In genomic region chr14:95445161-95445560, GRCh38 we compare ENCODE assay signal across 24 cellular contexts.
DNase-seq lines count a peak whose midpoint lies in the region; ATAC-seq and TF ChIP-seq lines count a peak whose summit lies in the region.
"Had no signal": no experiment of that assay in that cellular context is flagged by ENCODE, and none has a peak within 500 bp of the region (broad histone marks: within the 10 kb centered on the region; RNA-seq: fewer than 3 reads in every experiment).

No MANE protein-coding gene starts in this region.

- no peak overlapping the region for H3K4me2 ChIP-seq in PC-3 (ENCODE audit: low read length)
- H3K4me2 ChIP-seq: A549 had no signal

- no peak for DNase-seq in activated CD4-positive, alpha-beta T cell treated with anti-CD3 and anti-CD28 coated beads, Interleukin-2, amount 10 ng/mL, durations not matched to agents 7 days and 5 days
- DNase-seq in activated CD4-positive, alpha-beta T cell treated with anti-CD3 and anti-CD28 coated beads for 4 hours = no peak
- no peak for DNase-seq in CD8-positive, alpha-beta T cell
- DNase-seq in PC-3 (peak; percentile 15), memory B cell (ENCODE audit: low spot score in 2 of 2) (no peak), Right ventricle myocardium inferior (ENCODE audit: missing footprints) (no peak)
- DNase-seq: activated CD4-positive, alpha-beta memory T cell treated with anti-CD3 and anti-CD28 coated beads for 36 hours; activated naive CD4-positive, alpha-beta T cell treated with anti-CD3 and anti-CD28 coated beads for 36 hours; activated T-cell treated with anti-CD3 and anti-CD28 coated beads, Interleukin-2, amount 50 U/mL, for 1 hour; H9; Karpas-422; lower lobe of right lung; mucosa of descending colon; MV-4-11; right cardiac atrium; stimulated activated CD4-positive, alpha-beta T cell treated with anti-CD3 and anti-CD28 coated beads, Interleukin-12 subunit alpha, Interleukin-12 subunit beta, amount 100 ng/mL, for 4 hours; stimulated activated CD4-positive, alpha-beta T cell treated with anti-CD3 and anti-CD28 coated beads, Interleukin-4, amount 100 ng/mL, for 24 hours; stimulated activated naive CD4-positive, alpha-beta T cell treated with Interleukin-2 at 50 U/mL for 16 hours had no signal

- H3K4me1 ChIP-seq in CD8-positive, alpha-beta T cell (ENCODE audit: insufficient read depth, low read length) = peaks cover 7% of the 10 kb centered on the region
- no peaks in the 10 kb centered on the region for H3K4me1 ChIP-seq in PC-3 (ENCODE audit: insufficient read depth, low read length)
- H3K4me1 ChIP-seq: A549, vagina had no signal

- no peaks in the 10 kb centered on the region for H3K9me3 ChIP-seq in CD8-positive, alpha-beta T cell (ENCODE audit: low read length)
- H3K9me3 ChIP-seq in PC-3 (ENCODE audit: low read length) = no peaks in the 10 kb centered on the region
- H3K9me3 ChIP-seq: A549, lower lobe of right lung, mucosa of descending colon, vagina had no signal

- CTCF ChIA-PET in activated CD4-positive, alpha-beta T cell treated with anti-CD3 and anti-CD28 coated beads, Interleukin-2, amount 10 ng/mL, durations not matched to agents 7 days and 5 days (lab: Charles Lee) = interaction anchor here (1.2 to 3.4 kb wide), 6 partner anchors 11 to 82 kb away, joined by 4 to 14 read pairs (median 6); no protein-coding TSS in a partner anchor
- CTCF ChIA-PET in CD8-positive, alpha-beta T cell (lab: Charles Lee) = interaction anchor here (0.9 to 16.6 kb wide), 9 partner anchors 8 to 116 kb away, joined by 3 to 532 read pairs (median 7); partner anchors contain the start of genes GLRX5 and SYNE3
- CTCF ChIA-PET in PC-3 (lab: Charles Lee) = interaction anchor here (0.6 kb wide), 2 partner anchors 72 to 92 kb away, joined by 3 read pairs; no protein-coding TSS in a partner anchor

- no peaks in the 10 kb centered on the region for H3K27me3 ChIP-seq in CD8-positive, alpha-beta T cell (ENCODE audit: insufficient read depth, low read length)
- no peaks in the 10 kb centered on the region for H3K27me3 ChIP-seq in PC-3 (ENCODE audit: low read length)
- H3K27me3 ChIP-seq: vagina had no signal

- H3K27ac Mint-ChIP-seq in activated CD4-positive, alpha-beta T cell treated with anti-CD3 and anti-CD28 coated beads, Interleukin-2, amount 10 ng/mL, durations not matched to agents 7 days and 5 days = peak overlapping the region; percentile 64
- H3K27ac Mint-ChIP-seq in CD8-positive, alpha-beta T cell = peak overlapping the region; percentile 70
- H3K27ac Mint-ChIP-seq in memory B cell = peak overlapping the region; percentile 42
- H3K27ac Mint-ChIP-seq: activated CD4-positive, alpha-beta memory T cell treated with anti-CD3 and anti-CD28 coated beads for 36 hours; H9 had no signal

- no peaks in the 10 kb centered on the region for H3K9me3 Mint-ChIP-seq in activated CD4-positive, alpha-beta T cell treated with anti-CD3 and anti-CD28 coated beads, Interleukin-2, amount 10 ng/mL, durations not matched to agents 7 days and 5 days
- H3K9me3 Mint-ChIP-seq in CD8-positive, alpha-beta T cell = no peaks in the 10 kb centered on the region
- no peaks in the 10 kb centered on the region for H3K9me3 Mint-ChIP-seq in memory B cell
- H3K9me3 Mint-ChIP-seq: activated CD4-positive, alpha-beta memory T cell treated with anti-CD3 and anti-CD28 coated beads for 36 hours; activated naive CD4-positive, alpha-beta T cell treated with anti-CD3 and anti-CD28 coated beads for 36 hours; neural crest cell had no signal

- H3K4me3 Mint-ChIP-seq in activated CD4-positive, alpha-beta T cell treated with anti-CD3 and anti-CD28 coated beads, Interleukin-2, amount 10 ng/mL, durations not matched to agents 7 days and 5 days = no peak overlapping the region
- no peak overlapping the region for H3K4me3 Mint-ChIP-seq in CD8-positive, alpha-beta T cell
- no peak overlapping the region for H3K4me3 Mint-ChIP-seq in memory B cell
- H3K4me3 Mint-ChIP-seq: activated CD4-positive, alpha-beta memory T cell treated with anti-CD3 and anti-CD28 coated beads for 36 hours; activated naive CD4-positive, alpha-beta T cell treated with anti-CD3 and anti-CD28 coated beads for 36 hours; H9; neural crest cell had no signal

- no peaks in the 10 kb centered on the region for H3K27me3 Mint-ChIP-seq in activated CD4-positive, alpha-beta T cell treated with anti-CD3 and anti-CD28 coated beads, Interleukin-2, amount 10 ng/mL, durations not matched to agents 7 days and 5 days
- no peaks in the 10 kb centered on the region for H3K27me3 Mint-ChIP-seq in CD8-positive, alpha-beta T cell (ENCODE audit: low read depth)
- H3K27me3 Mint-ChIP-seq in memory B cell = no peaks in the 10 kb centered on the region
- H3K27me3 Mint-ChIP-seq: activated CD4-positive, alpha-beta memory T cell treated with anti-CD3 and anti-CD28 coated beads for 36 hours had no signal

- intact Hi-C loops in CD8-positive, alpha-beta T cell (cut with DNase I, micrococcal nuclease) = no loop called here
- intact Hi-C loops in PC-3 (cut with micrococcal nuclease) (no loop called here), Right ventricle myocardium inferior (cut with DNase I) (loop anchor here (10.0 kb wide), 1 partner anchor 550 kb away; no protein-coding TSS in a partner anchor)

- POLR2A ChIA-PET in activated CD4-positive, alpha-beta T cell treated with anti-CD3 and anti-CD28 coated beads, Interleukin-2, amount 10 ng/mL, durations not matched to agents 7 days and 5 days (lab: Charles Lee) = interaction anchor here (0.6 kb wide), 1 partner anchor 947 kb away, joined by 3 read pairs; no protein-coding TSS in a partner anchor
- POLR2A ChIA-PET in CD8-positive, alpha-beta T cell (lab: Charles Lee) = interaction anchor here (1.0 to 1.3 kb wide), 3 partner anchors 18 to 89 kb away, joined by 3 to 7 read pairs (median 5); partner anchors contain the start of gene GLRX5
- POLR2A ChIA-PET in PC-3 (lab: Charles Lee; ENCODE audit: unreplicated experiment) = no interaction called here

- H3K9ac ChIP-seq in PC-3 (ENCODE audit: low read length) = no peak overlapping the region

- no TSS peak for BruUV-seq in PC-3 (replicated peaks; lab: Mats Ljungman, UMichigan)

- no peak overlapping the region for H3K27ac ChIP-seq in CD8-positive, alpha-beta T cell (ENCODE audit: low read depth, low read length)
- no peak overlapping the region for H3K27ac ChIP-seq in PC-3 (ENCODE audit: low read length)
- H3K27ac ChIP-seq: A549, lower lobe of right lung, SK-N-MC, vagina had no signal

- no peak overlapping the region for H2AFZ ChIP-seq in PC-3 (ENCODE audit: low read length)

- H3K9me2 ChIP-seq in PC-3 (replicated peaks; ENCODE audit: low read length) = no peaks in the 10 kb centered on the region

- H3K79me2 ChIP-seq in PC-3 (ENCODE audit: low read length) = no peaks in the 10 kb centered on the region

- H3K36me3 ChIP-seq in CD8-positive, alpha-beta T cell (ENCODE audit: insufficient read depth, low read length) = peaks cover 12% of the 10 kb centered on the region
- no peaks in the 10 kb centered on the region for H3K36me3 ChIP-seq in PC-3 (ENCODE audit: low read depth, low read length)

- H3K4me3 ChIP-seq in CD8-positive, alpha-beta T cell (ENCODE audit: low read depth, low read length) = no peak overlapping the region
- no peak overlapping the region for H3K4me3 ChIP-seq in PC-3 (ENCODE audit: low read length)
- H3K4me3 ChIP-seq: A549, lower lobe of right lung, mucosa of descending colon, SK-N-MC, vagina had no signal

- no peak for ATAC-seq in CD8-positive, alpha-beta T cell
- no peak for ATAC-seq in PC-3
- no peak for ATAC-seq in memory B cell (ENCODE audit: low read depth)
- ATAC-seq in GM19035 (IDR thresholded peaks at IDR 0.05; ENCODE audit: unreplicated experiment) = no peak
- ATAC-seq in Right ventricle myocardium inferior = no peak
- ATAC-seq in GM21576 (IDR thresholded peaks at IDR 0.05; ENCODE audit: unreplicated experiment) = no peak
- ATAC-seq: A549, lower lobe of right lung, mucosa of descending colon, right cardiac atrium had no signal

- H4K20me1 ChIP-seq in PC-3 (ENCODE audit: low read length) = no peaks in the 10 kb centered on the region

- no peaks in the 10 kb centered on the region for H3F3A ChIP-seq in PC-3 (ENCODE audit: low read length, unreplicated experiment)

- peaks cover 9% of the 10 kb centered on the region for H3K4me1 Mint-ChIP-seq in activated CD4-positive, alpha-beta T cell treated with anti-CD3 and anti-CD28 coated beads, Interleukin-2, amount 10 ng/mL, durations not matched to agents 7 days and 5 days
- peaks cover 4% of the 10 kb centered on the region for H3K4me1 Mint-ChIP-seq in CD8-positive, alpha-beta T cell (ENCODE audit: low read depth)
- peaks cover 3% of the 10 kb centered on the region for H3K4me1 Mint-ChIP-seq in memory B cell

- no peak for TF ChIP-seq CTCF in CD8-positive, alpha-beta T cell (IDR thresholded peaks at IDR 0.05)
- TF ChIP-seq CTCF in PC-3 (conservative IDR thresholded peaks at IDR 0.05; ENCODE audit: low read depth, low read length) = no peak

- H3K36me3 Mint-ChIP-seq in activated CD4-positive, alpha-beta T cell treated with anti-CD3 and anti-CD28 coated beads, Interleukin-2, amount 10 ng/mL, durations not matched to agents 7 days and 5 days (ENCODE audit: low read depth) = peaks cover 70% of the 10 kb centered on the region
- peaks cover 64% of the 10 kb centered on the region for H3K36me3 Mint-ChIP-seq in CD8-positive, alpha-beta T cell
- H3K36me3 Mint-ChIP-seq in memory B cell = peaks cover 9% of the 10 kb centered on the region
